ENCODE assay signal across 8 cellular contexts in genomic region chr2:85889648-85890281, GRCh38. TPM values are rescaled to one million over a fixed set of nuclear protein-coding genes. Genes with fewer than 3 reads are reported as not detected.
DNase-seq lines count a peak whose midpoint lies in the region; ATAC-seq and TF ChIP-seq lines count a peak whose summit lies in the region.

No MANE protein-coding gene starts in this region.

- H3K27me3 Mint-ChIP-seq in activated CD4-positive, alpha-beta T cell treated with anti-CD3 and anti-CD28 coated beads, Interleukin-2, amount 10 ng/mL, durations not matched to agents 24 days and 14 days = peaks cover 4% of the 10 kb centered on the region

- no peaks in the 10 kb centered on the region for H3K36me3 ChIP-seq in body of pancreas (replicated peaks in 1 of 2; ENCODE audit: insufficient read depth in 1 of 2, low read depth in 2 of 2)
- no peaks in the 10 kb centered on the region for H3K36me3 ChIP-seq in thyroid gland

- TF ChIP-seq CTCF in body of pancreas (IDR thresholded peaks at IDR 0.05) (peak in 1 of 7 experiments; percentile 3), lower leg skin (IDR thresholded peaks at IDR 0.05) (no peak), thyroid gland (IDR thresholded peaks at IDR 0.05) (no peak)

- peaks cover 11% of the 10 kb centered on the region for H3K36me3 Mint-ChIP-seq in activated CD4-positive, alpha-beta T cell treated with anti-CD3 and anti-CD28 coated beads, Interleukin-2, amount 10 ng/mL, durations not matched to agents 24 days and 14 days (ENCODE audit: low read depth)

- ATAC-seq in body of pancreas (no peak), GM21381 (IDR thresholded peaks at IDR 0.05; ENCODE audit: unreplicated experiment) (no peak)

- peak overlapping the region; percentile 73 for H3K27ac Mint-ChIP-seq in activated CD4-positive, alpha-beta T cell treated with anti-CD3 and anti-CD28 coated beads, Interleukin-2, amount 10 ng/mL, durations not matched to agents 24 days and 14 days

- peaks cover under 1% of the 10 kb centered on the region for H3K9me3 Mint-ChIP-seq in activated CD4-positive, alpha-beta T cell treated with anti-CD3 and anti-CD28 coated beads, Interleukin-2, amount 10 ng/mL, durations not matched to agents 24 days and 14 days

- H3K4me3 ChIP-seq in body of pancreas (peak overlapping the region; percentile 53 to 57), lower leg skin (ENCODE audit: low read depth, poor library complexity, severe bottlenecking) (peak overlapping the region; percentile 50), thyroid gland (replicated peaks in 1 of 3) (peak overlapping the region; percentile 7 to 85 (median 82))

- H3K27ac ChIP-seq in body of pancreas (peak overlapping the region; percentile 43 to 81 (median 78)), thyroid gland (peak overlapping the region; percentile 88 to 98 (median 97))

- peaks cover 60% of the 10 kb centered on the region for H3K4me1 Mint-ChIP-seq in activated CD4-positive, alpha-beta T cell treated with anti-CD3 and anti-CD28 coated beads, Interleukin-2, amount 10 ng/mL, durations not matched to agents 24 days and 14 days

- H3K9me3 ChIP-seq in body of pancreas (no peaks in the 10 kb centered on the region), thyroid gland (no peaks in the 10 kb centered on the region)

- peak overlapping the region; percentile 79 for H3K4me3 Mint-ChIP-seq in activated CD4-positive, alpha-beta T cell treated with anti-CD3 and anti-CD28 coated beads, Interleukin-2, amount 10 ng/mL, durations not matched to agents 24 days and 14 days

- H3K27me3 ChIP-seq in body of pancreas = no peaks in the 10 kb centered on the region
- H3K27me3 ChIP-seq in thyroid gland = no peaks in the 10 kb centered on the region

- H3K4me1 ChIP-seq in body of pancreas (peaks cover 26% of the 10 kb centered on the region), thyroid gland (peaks cover 60 to 75% of the 10 kb centered on the region in 2 donors)

- WGBS in body of pancreas, 2 donors = 12 to 15% methylated on average over 20 of the region's 20 CpGs
- WGBS in lower leg skin, 2 donors = 15 to 21% methylated on average over 20 of the region's 20 CpGs
- 22 to 23% methylated on average over 20 of the region's 20 CpGs for whole genome bisulfite sequencing in thyroid gland, 2 donors

- intact Hi-C loops in activated CD4-positive, alpha-beta T cell treated with anti-CD3 and anti-CD28 coated beads, Interleukin-2, amount 10 ng/mL, durations not matched to agents 24 days and 14 days (cut with micrococcal nuclease) = loop anchor here (1.0 to 5.0 kb wide), 3 partner anchors 62 to 188 kb away; no protein-coding TSS in a partner anchor
- intact Hi-C loops in body of pancreas (cut with DNase I) (loop anchor here (10.0 kb wide), 2 partner anchors 55 to 185 kb away; no protein-coding TSS in a partner anchor), lower leg skin (cut with DNase I; ENCODE audit: low total_unique reads) (loop anchor here (5.0 kb wide), 1 partner anchor 188 kb away; no protein-coding TSS in a partner anchor), thyroid gland (cut with DNase I) (loop anchor here (5.0 kb wide), 2 partner anchors 62 to 188 kb away; no protein-coding TSS in a partner anchor)

- TF ChIP-seq POLR2A in body of pancreas (IDR thresholded peaks at IDR 0.05) = no peak
- no peak for TF ChIP-seq POLR2A in lower leg skin (IDR thresholded peaks at IDR 0.05)
- TF ChIP-seq POLR2A in thyroid gland (IDR thresholded peaks at IDR 0.05) = peak in 1 of 2 donors; percentile 53

- DNase-seq in activated CD4-positive, alpha-beta T cell treated with anti-CD3 and anti-CD28 coated beads, Interleukin-2, amount 10 ng/mL, durations not matched to agents 24 days and 14 days = no peak
- no peak for DNase-seq in activated CD4-positive, alpha-beta T cell treated with anti-CD3 and anti-CD28 coated beads for 48 hours
- peak; percentile 51 to 61 (median 58) for DNase-seq in body of pancreas
- peak; percentile 55 to 90 for DNase-seq in lower leg skin (ENCODE audit: low spot score in 2 of 2)
- DNase-seq in thyroid gland = peak; percentile 42 to 59
- DNase-seq in NOMO-1 treated with DMSO at 0.1 percent for 48 hours (lab: John Stamatoyannopoulos, UW; ENCODE audit: unreplicated experiment) = no peak
- no peak for DNase-seq in UCSD-AML1 (lab: John Stamatoyannopoulos, UW; ENCODE audit: unreplicated experiment)

RNA-seq across cellular contexts. Expression of gene ST3GAL5, which starts 1.0 kb away (rescaled TPM):
- total RNA-seq in activated CD4-positive, alpha-beta T cell treated with anti-CD3 and anti-CD28 coated beads, Interleukin-2, amount 10 ng/mL, durations not matched to agents 24 days and 14 days = 13.3 and 14.6 TPM in 2 replicates
- 10 to 100 TPM in 1 of 2 donors, 1 to 10 TPM in 1; 8.6 to 18.8 TPM for total RNA-seq in body of pancreas
- total RNA-seq in lower leg skin = 1 to 10 TPM; 6.9 to 8.6 (median 8.1) TPM
- total RNA-seq in thyroid gland = 100 to 1,000 TPM; 139 to 199 (median 156) TPM

Comparison
In these comparisons a context has a peak if more than half of its experiments do, and no peak if none do; other contexts are left out.
1. DNase-seq: peak in body of pancreas (4 of 4), lower leg skin (2 of 2) and thyroid gland (2 of 2); none in activated CD4-positive, alpha-beta T cell treated with anti-CD3 and anti-CD28 coated beads, Interleukin-2, amount 10 ng/mL, durations not matched to agents 24 days and 14 days (single experiment), activated CD4-positive, alpha-beta T cell treated with anti-CD3 and anti-CD28 coated beads for 48 hours (single experiment), NOMO-1 treated with DMSO at 0.1 percent for 48 hours (single experiment) and UCSD-AML1 (single experiment).
2. Peak in every context shown above with its lines, with median percentiles within 50 percentile points of each other: H3K4me3 ChIP-seq.